Comparison of ENCODE assay signal across 37 cellular contexts in genomic region chr5:25554077-25554476, GRCh38.
"Had no signal": no experiment of that assay in that cellular context is flagged by ENCODE, and none has a peak within 500 bp of the region (broad histone marks: within the 10 kb centered on the region; RNA-seq: fewer than 3 reads in every experiment).

No MANE protein-coding gene starts in this region.

- H3K27ac ChIP-seq: cardiac muscle cell, PC-9, RWPE1, VCaP had no signal

- H2AFZ ChIP-seq: PC-9 had no signal

- H3K27me3 ChIP-seq: cardiac muscle cell, MG63 had no signal

- H3K27me3 Mint-ChIP-seq: activated CD8-positive, alpha-beta T cell treated with anti-CD3 and anti-CD28 coated beads for 36 hours; activated naive CD8-positive, alpha-beta T cell treated with anti-CD3 and anti-CD28 coated beads for 36 hours; activated T-helper 17 cell treated with anti-CD3 and anti-CD28 coated beads, Interleukin-2, amount 50 U/mL, for 72 hours; central memory CD8-positive, alpha-beta T cell had no signal

- H3K36me3 Mint-ChIP-seq: activated naive CD8-positive, alpha-beta T cell treated with anti-CD3 and anti-CD28 coated beads for 36 hours had no signal

- DNase-seq: activated CD4-positive, alpha-beta T cell treated with anti-CD3 and anti-CD28 coated beads for 1 hour; activated CD4-positive, alpha-beta T cell treated with anti-CD3 and anti-CD28 coated beads for 48 hours; activated CD4-positive, alpha-beta T cell treated with anti-CD3 and anti-CD28 coated beads, Interleukin-2, amount 50 U/mL, for 4 hours; activated CD4-positive, CD25-positive, alpha-beta regulatory T cell; activated CD8-positive, alpha-beta T cell treated with anti-CD3 and anti-CD28 coated beads for 36 hours; activated effector memory CD4-positive, alpha-beta T cell treated with anti-CD3 and anti-CD28 coated beads, Interleukin-2, amount 50 U/mL, for 16 hours; activated naive CD4-positive, alpha-beta T cell; activated naive CD4-positive, alpha-beta T cell treated with anti-CD3 and anti-CD28 coated beads, Interleukin-2, amount 50 U/mL, for 16 hours; activated naive CD8-positive, alpha-beta T cell treated with anti-CD3 and anti-CD28 coated beads for 36 hours; activated T-cell treated with anti-CD3 and anti-CD28 coated beads, Interleukin-2, amount 50 U/mL, for 1 hour; activated T-cell treated with anti-CD3 and anti-CD28 coated beads, Interleukin-2, amount 50 U/mL, for 72 hours; amniotic stem cell; aorta; Kasumi-1; KG1; MG63; NCI-H1048; NCI-H1105 treated with DMSO at 0.1 percent for 48 hours; NCI-H1436; NCI-H1694; NCI-H1930; NCI-H2081 treated with DMSO at 0.1 percent for 48 hours; NCI-H226; NCI-H446 treated with DMSO at 0.1 percent for 48 hours; NCI-H524; PC-9; SIG-M5; SW 1271; T-helper 1 cell; T-helper 2 cell; T-helper 9 cell had no signal

- H3K4me3 ChIP-seq: cardiac muscle cell, MG63, PC-9 had no signal

- H3K4me1 Mint-ChIP-seq: activated naive CD8-positive, alpha-beta T cell treated with anti-CD3 and anti-CD28 coated beads for 36 hours; activated T-helper 17 cell treated with anti-CD3 and anti-CD28 coated beads, Interleukin-2, amount 50 U/mL, for 72 hours; central memory CD8-positive, alpha-beta T cell had no signal

- H3K36me3 ChIP-seq: cardiac muscle cell, MG63 had no signal

- H3K4me3 Mint-ChIP-seq: activated CD8-positive, alpha-beta T cell treated with anti-CD3 and anti-CD28 coated beads for 36 hours; activated naive CD8-positive, alpha-beta T cell treated with anti-CD3 and anti-CD28 coated beads for 36 hours; activated T-cell treated with anti-CD3 and anti-CD28 coated beads, Interleukin-2, amount 50 U/mL, for 72 hours; activated T-helper 17 cell treated with anti-CD3 and anti-CD28 coated beads, Interleukin-2, amount 50 U/mL, for 72 hours; central memory CD8-positive, alpha-beta T cell had no signal

- H3K9me3 ChIP-seq: MG63 had no signal

- ATAC-seq: activated CD8-positive, alpha-beta T cell treated with anti-CD3 and anti-CD28 coated beads for 36 hours; activated T-cell treated with anti-CD3 and anti-CD28 coated beads, Interleukin-2, amount 50 U/mL, for 72 hours; activated T-helper 17 cell treated with anti-CD3 and anti-CD28 coated beads, Interleukin-2, amount 50 U/mL, for 72 hours; Right ventricle myocardium inferior had no signal

- H3K27ac Mint-ChIP-seq: activated CD8-positive, alpha-beta T cell treated with anti-CD3 and anti-CD28 coated beads for 36 hours; activated naive CD8-positive, alpha-beta T cell treated with anti-CD3 and anti-CD28 coated beads for 36 hours; activated T-cell treated with anti-CD3 and anti-CD28 coated beads, Interleukin-2, amount 50 U/mL, for 72 hours; activated T-helper 17 cell treated with anti-CD3 and anti-CD28 coated beads, Interleukin-2, amount 50 U/mL, for 72 hours had no signal

- H3K4me2 ChIP-seq: PC-9 had no signal
